1 cellular context compared by ENCODE assay signal in the genomic region with DNA sequence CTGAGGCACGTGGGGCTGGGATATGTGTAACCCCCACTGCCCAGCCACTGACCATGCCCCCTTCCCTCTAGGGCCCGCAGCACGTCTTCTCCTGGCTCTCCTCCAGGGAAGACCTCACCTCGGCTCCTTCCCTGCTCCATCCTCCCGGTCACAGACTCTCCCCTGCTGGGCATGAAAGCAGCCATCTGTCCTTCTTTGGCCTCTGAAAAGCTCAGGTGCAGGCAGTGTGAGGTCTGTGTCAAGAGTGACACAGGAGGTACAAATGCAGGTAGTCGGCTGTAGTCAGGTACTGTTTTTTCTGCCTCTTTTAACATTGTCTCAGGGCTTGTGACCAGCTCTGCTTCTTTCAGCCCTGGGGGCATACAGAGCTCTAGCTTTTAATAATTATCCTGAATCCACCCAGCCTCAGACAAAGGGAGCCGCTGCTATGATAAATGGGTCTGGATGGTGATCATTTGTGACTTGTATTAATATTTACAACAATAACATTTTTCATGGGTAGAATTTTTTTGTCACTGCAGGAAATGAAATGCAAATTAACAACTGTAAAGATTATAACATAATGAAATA.
TF ChIP-seq lines count a peak whose summit lies in the region.

No MANE protein-coding gene starts in this region.

TF ChIP-seq in SK-N-SH treated with all-trans-retinoic acid at 6 μM for 48 hours, 23 proteins besides CTCF, POLR2A, EP300 and RAD21:
- TF ChIP-seq, protein P1, sequence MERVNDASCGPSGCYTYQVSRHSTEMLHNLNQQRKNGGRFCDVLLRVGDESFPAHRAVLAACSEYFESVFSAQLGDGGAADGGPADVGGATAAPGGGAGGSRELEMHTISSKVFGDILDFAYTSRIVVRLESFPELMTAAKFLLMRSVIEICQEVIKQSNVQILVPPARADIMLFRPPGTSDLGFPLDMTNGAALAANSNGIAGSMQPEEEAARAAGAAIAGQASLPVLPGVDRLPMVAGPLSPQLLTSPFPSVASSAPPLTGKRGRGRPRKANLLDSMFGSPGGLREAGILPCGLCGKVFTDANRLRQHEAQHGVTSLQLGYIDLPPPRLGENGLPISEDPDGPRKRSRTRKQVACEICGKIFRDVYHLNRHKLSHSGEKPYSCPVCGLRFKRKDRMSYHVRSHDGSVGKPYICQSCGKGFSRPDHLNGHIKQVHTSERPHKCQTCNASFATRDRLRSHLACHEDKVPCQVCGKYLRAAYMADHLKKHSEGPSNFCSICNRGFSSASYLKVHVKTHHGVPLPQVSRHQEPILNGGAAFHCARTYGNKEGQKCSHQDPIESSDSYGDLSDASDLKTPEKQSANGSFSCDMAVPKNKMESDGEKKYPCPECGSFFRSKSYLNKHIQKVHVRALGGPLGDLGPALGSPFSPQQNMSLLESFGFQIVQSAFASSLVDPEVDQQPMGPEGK (CRISPR knock-in tag; IDR thresholded peaks at IDR 0.05; ENCODE audit: borderline replicate concordance), result no peak
- TF ChIP-seq ZFP30 (CRISPR knock-in tag; IDR thresholded peaks at IDR 0.05), result no peak
- TF ChIP-seq SNAI2 (CRISPR knock-in tag; IDR thresholded peaks at IDR 0.05), result no peak
- TF ChIP-seq ZNF70 (CRISPR knock-in tag; IDR thresholded peaks at IDR 0.05), result no peak
- TF ChIP-seq ISL1 (CRISPR knock-in tag; IDR thresholded peaks at IDR 0.05), result no peak
- no peak for TF ChIP-seq ZNF565 (CRISPR knock-in tag; conservative IDR thresholded peaks at IDR 0.05; ENCODE audit: low read depth)
- TF ChIP-seq ZNF8 (CRISPR knock-in tag; IDR thresholded peaks at IDR 0.05), result no peak
- TF ChIP-seq ARNTL (CRISPR knock-in tag; IDR thresholded peaks at IDR 0.05; ENCODE audit: borderline replicate concordance, low read depth), result no peak
- TF ChIP-seq, protein P2, sequence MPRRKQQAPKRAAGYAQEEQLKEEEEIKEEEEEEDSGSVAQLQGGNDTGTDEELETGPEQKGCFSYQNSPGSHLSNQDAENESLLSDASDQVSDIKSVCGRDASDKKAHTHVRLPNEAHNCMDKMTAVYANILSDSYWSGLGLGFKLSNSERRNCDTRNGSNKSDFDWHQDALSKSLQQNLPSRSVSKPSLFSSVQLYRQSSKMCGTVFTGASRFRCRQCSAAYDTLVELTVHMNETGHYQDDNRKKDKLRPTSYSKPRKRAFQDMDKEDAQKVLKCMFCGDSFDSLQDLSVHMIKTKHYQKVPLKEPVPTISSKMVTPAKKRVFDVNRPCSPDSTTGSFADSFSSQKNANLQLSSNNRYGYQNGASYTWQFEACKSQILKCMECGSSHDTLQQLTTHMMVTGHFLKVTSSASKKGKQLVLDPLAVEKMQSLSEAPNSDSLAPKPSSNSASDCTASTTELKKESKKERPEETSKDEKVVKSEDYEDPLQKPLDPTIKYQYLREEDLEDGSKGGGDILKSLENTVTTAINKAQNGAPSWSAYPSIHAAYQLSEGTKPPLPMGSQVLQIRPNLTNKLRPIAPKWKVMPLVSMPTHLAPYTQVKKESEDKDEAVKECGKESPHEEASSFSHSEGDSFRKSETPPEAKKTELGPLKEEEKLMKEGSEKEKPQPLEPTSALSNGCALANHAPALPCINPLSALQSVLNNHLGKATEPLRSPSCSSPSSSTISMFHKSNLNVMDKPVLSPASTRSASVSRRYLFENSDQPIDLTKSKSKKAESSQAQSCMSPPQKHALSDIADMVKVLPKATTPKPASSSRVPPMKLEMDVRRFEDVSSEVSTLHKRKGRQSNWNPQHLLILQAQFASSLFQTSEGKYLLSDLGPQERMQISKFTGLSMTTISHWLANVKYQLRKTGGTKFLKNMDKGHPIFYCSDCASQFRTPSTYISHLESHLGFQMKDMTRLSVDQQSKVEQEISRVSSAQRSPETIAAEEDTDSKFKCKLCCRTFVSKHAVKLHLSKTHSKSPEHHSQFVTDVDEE (CRISPR knock-in tag; IDR thresholded peaks at IDR 0.05), result no peak
- TF ChIP-seq, protein P3, sequence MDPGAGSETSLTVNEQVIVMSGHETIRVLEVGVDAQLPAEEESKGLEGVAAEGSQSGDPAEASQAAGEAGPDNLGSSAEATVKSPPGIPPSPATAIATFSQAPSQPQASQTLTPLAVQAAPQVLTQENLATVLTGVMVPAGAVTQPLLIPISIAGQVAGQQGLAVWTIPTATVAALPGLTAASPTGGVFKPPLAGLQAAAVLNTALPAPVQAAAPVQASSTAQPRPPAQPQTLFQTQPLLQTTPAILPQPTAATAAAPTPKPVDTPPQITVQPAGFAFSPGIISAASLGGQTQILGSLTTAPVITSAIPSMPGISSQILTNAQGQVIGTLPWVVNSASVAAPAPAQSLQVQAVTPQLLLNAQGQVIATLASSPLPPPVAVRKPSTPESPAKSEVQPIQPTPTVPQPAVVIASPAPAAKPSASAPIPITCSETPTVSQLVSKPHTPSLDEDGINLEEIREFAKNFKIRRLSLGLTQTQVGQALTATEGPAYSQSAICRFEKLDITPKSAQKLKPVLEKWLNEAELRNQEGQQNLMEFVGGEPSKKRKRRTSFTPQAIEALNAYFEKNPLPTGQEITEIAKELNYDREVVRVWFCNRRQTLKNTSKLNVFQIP (CRISPR knock-in tag; IDR thresholded peaks at IDR 0.05; ENCODE audit: borderline replicate concordance, low read depth), result no peak
- no peak for TF ChIP-seq ZC3H10 (CRISPR knock-in tag; IDR thresholded peaks at IDR 0.05)
- TF ChIP-seq, protein P4, sequence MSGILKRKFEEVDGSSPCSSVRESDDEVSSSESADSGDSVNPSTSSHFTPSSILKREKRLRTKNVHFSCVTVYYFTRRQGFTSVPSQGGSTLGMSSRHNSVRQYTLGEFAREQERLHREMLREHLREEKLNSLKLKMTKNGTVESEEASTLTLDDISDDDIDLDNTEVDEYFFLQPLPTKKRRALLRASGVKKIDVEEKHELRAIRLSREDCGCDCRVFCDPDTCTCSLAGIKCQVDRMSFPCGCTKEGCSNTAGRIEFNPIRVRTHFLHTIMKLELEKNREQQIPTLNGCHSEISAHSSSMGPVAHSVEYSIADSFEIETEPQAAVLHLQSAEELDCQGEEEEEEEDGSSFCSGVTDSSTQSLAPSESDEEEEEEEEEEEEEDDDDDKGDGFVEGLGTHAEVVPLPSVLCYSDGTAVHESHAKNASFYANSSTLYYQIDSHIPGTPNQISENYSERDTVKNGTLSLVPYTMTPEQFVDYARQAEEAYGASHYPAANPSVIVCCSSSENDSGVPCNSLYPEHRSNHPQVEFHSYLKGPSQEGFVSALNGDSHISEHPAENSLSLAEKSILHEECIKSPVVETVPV (CRISPR knock-in tag; IDR thresholded peaks at IDR 0.05), result no peak
- no peak for TF ChIP-seq RARB (CRISPR knock-in tag; IDR thresholded peaks at IDR 0.05)
